ENCODE assay signal across 1 cellular context in genomic region chr7:129367700-129368388, GRCh38.
TF ChIP-seq lines count a peak whose summit lies in the region.

No MANE protein-coding gene starts in this region.

TF ChIP-seq in K562, 482 proteins besides CTCF, POLR2A, EP300 and RAD21 (continued from another document):
- TF ChIP-seq ZBTB34 (CRISPR knock-in tag; IDR thresholded peaks at IDR 0.05), result no peak
- TF ChIP-seq KDM4B (IDR thresholded peaks at IDR 0.05; ENCODE audit: borderline replicate concordance in 2 of 2, low read depth in 1 of 2), result no peak
- TF ChIP-seq PHF21A (IDR thresholded peaks at IDR 0.05; ENCODE audit: borderline replicate concordance, low read depth), result no peak
